Comparison of ENCODE assay signal across 7 cellular contexts in genomic region chr1:181033799-181034391, GRCh38. TPM values are rescaled to one million over a fixed set of nuclear protein-coding genes. Genes with fewer than 3 reads are reported as not detected.
A peak's percentile ranks its signal among the peaks of the same experiment; 100 is the strongest.
DNase-seq lines count a peak whose midpoint lies in the region; ATAC-seq and TF ChIP-seq lines count a peak whose summit lies in the region.

MR1 (plus strand) TSS chr1:181033983; CDS start chr1:181034008, 25 bp downstream.

- peaks cover 17% of the 10 kb centered on the region for H3K4me1 ChIP-seq in PC-9 (replicated peaks; ENCODE audit: insufficient read depth)

- H3K36me3 ChIP-seq in PC-9 (ENCODE audit: low read depth): no peaks in the 10 kb centered on the region

- H3K4me3 ChIP-seq in PC-9: peak within 1 kb of the TSS; percentile 64

- H3K79me2 ChIP-seq in PC-9 (ENCODE audit: low read depth): 0 out of 2 replicates have a peak, but pooled peaks cover 3% of the 10 kb centered on the region

- peak within 1 kb of the TSS; percentile 82 for H2AFZ ChIP-seq in PC-9

- no peaks in the 10 kb centered on the region for H3K9me2 ChIP-seq in PC-9 (ENCODE audit: insufficient read depth)

- BruUV-seq in PC-9 (replicated peaks; lab: Mats Ljungman, UMichigan): TSS peak; percentile 75

- no peak for TF ChIP-seq CTCF in PC-9 (conservative IDR thresholded peaks at IDR 0.05)

- no peaks in the 10 kb centered on the region for H3F3A ChIP-seq in PC-9 (ENCODE audit: insufficient read depth, low read depth)

- H3K9me3 ChIP-seq in PC-9 (ENCODE audit: insufficient read depth, low read depth): no peaks in the 10 kb centered on the region

- in situ Hi-C loops in G401 (cut with HindIII; ENCODE audit: low sequenced_read_pairs): loop anchor here (10.0 kb wide), 1 partner anchor 131 kb away; no protein-coding TSS in a partner anchor

- peak within 1 kb of the TSS; percentile 93 for H3K4me2 ChIP-seq in PC-9

- peak within 1 kb of the TSS; percentile 70 for H3K27ac ChIP-seq in PC-9

- POLR2A ChIA-PET in PC-9 (lab: Charles Lee; ENCODE audit: unreplicated experiment): interaction anchor here (0.6 to 1.1 kb wide), 4 partner anchors 23 to 532 kb away, joined by 4 to 9 read pairs (median 5); partner anchors contain the start of genes ACBD6 and IER5

- peak; percentile 89 for DNase-seq in G401 (ENCODE audit: low spot score)
- peak; percentile 30 to 88 for DNase-seq in PC-9
- peak; percentile 80 for DNase-seq in amniotic epithelial cell (ENCODE audit: low read depth)
- no peak for DNase-seq in left cardiac atrium
- peak; percentile 41 for DNase-seq in retina

- no peaks in the 10 kb centered on the region for H4K20me1 ChIP-seq in PC-9 (ENCODE audit: insufficient read depth)

- CTCF ChIA-PET in PC-9 (lab: Charles Lee): no interaction called here

- intact Hi-C loops in PC-9 (cut with micrococcal nuclease; ENCODE audit: unreplicated experiment): no loop called here
- intact Hi-C loops in left cardiac atrium (cut with DNase I): loop anchor here (10.0 kb wide), 2 partner anchors 51 to 111 kb away; partner anchors contain the start of gene IER5 (in 1 of the 2)

- no peaks in the 10 kb centered on the region for H3K27me3 ChIP-seq in PC-9 (ENCODE audit: insufficient read depth, low read depth)

- ATAC-seq in GM19397 (IDR thresholded peaks at IDR 0.05; ENCODE audit: unreplicated experiment): peak; percentile 94
- peak; percentile 90 for ATAC-seq in HG03442 (IDR thresholded peaks at IDR 0.05; ENCODE audit: unreplicated experiment)
- peak; percentile 95 for ATAC-seq in left cardiac atrium

RNA-seq across cellular contexts. Expression of gene MR1, which starts in this region (rescaled TPM):
- 8.3 and 10.6 TPM in 2 replicates for total RNA-seq in G401 (2014; rRNA removed; shearing (Covaris generic))
- 11.2 and 15.5 TPM in 2 replicates for total RNA-seq in PC-9 (2021)
- total RNA-seq in left cardiac atrium: 10 to 100 TPM; 10.5 to 12.0 TPM
